Comparison of ENCODE assay signal across 9 cellular contexts in the genomic region with DNA sequence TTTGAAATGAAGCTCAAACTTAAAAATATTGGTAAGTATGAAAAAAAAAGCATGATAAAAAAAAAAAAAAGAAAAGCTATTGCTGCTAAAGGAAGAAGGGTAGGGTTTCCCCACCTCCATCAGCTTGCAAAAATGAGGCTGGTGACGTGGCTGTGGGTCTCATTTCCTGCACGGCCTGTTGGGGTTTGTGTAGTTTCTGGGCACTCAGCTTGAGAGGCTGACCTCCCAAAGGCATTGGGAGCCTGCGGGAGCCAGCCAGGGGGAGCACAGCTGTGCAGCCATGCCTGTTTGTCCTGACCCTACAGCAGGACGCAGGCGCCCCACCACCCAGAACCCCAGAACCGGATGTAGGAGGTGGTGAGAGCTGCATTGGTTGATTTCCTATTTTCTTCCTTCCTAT. TPM values are rescaled to one million over a fixed set of nuclear protein-coding genes. Genes with fewer than 3 reads are reported as not detected.
DNase-seq lines count a peak whose midpoint lies in the region; ATAC-seq and TF ChIP-seq lines count a peak whose summit lies in the region.
"Had no signal": no experiment of that assay in that cellular context is flagged by ENCODE, and none has a peak within 500 bp of the region (broad histone marks: within the 10 kb centered on the region; RNA-seq: fewer than 3 reads in every experiment).

No MANE protein-coding gene starts in this region.

- H3F3A ChIP-seq in SU-DHL-6 (ENCODE audit: insufficient read depth) = no peaks in the 10 kb centered on the region

- whole genome bisulfite sequencing in mammary epithelial cell (ENCODE audit: low coverage, missing lambda C conversion rate) = 71% methylated on average over 6 of the region's 6 CpGs

- H3K27ac Mint-ChIP-seq in activated naive CD8-positive, alpha-beta T cell treated with anti-CD3 and anti-CD28 coated beads for 36 hours = peak overlapping the region; percentile 91

- H3K9me2 ChIP-seq in SU-DHL-6 (replicated peaks; ENCODE audit: insufficient read depth, low read length) = no peaks in the 10 kb centered on the region

- no peaks in the 10 kb centered on the region for H3K27me3 Mint-ChIP-seq in activated naive CD8-positive, alpha-beta T cell treated with anti-CD3 and anti-CD28 coated beads for 36 hours

- no peak overlapping the region for H3K27ac ChIP-seq in SU-DHL-6 (ENCODE audit: low read depth, low read length)
- H3K27ac ChIP-seq in mammary epithelial cell (ENCODE audit: insufficient read depth, low read depth, low read length) = no peak overlapping the region
- H3K27ac ChIP-seq: dorsolateral prefrontal cortex had no signal

- in situ Hi-C loops in mammary epithelial cell (cut with MboI; ENCODE audit: low sequenced_read_pairs in 2 of 2) = no loop called here

- intact Hi-C loops in mammary epithelial cell (cut with micrococcal nuclease) = no loop called here

- BruUV-seq in mammary epithelial cell (replicated peaks; lab: Mats Ljungman, UMichigan) = no TSS peak

- TF ChIP-seq CTCF in GM12864 (IDR thresholded peaks at IDR 0.05; ENCODE audit: low read depth, low read length, missing control alignments) (no peak), SU-DHL-6 (IDR thresholded peaks at IDR 0.05; ENCODE audit: insufficient read depth, low read length, poor library complexity, severe bottlenecking) (no peak), mammary epithelial cell (conservative IDR thresholded peaks at IDR 0.05 in 1 of 2, IDR thresholded peaks at IDR 0.05 in 1 of 2; ENCODE audit: extremely low read depth in 1 of 2, insufficient read depth in 1 of 2, low read depth in 1 of 2, low read length in 2 of 2) (no peak)

- H3K27me3 ChIP-seq in SU-DHL-6 (ENCODE audit: low read length) = no peaks in the 10 kb centered on the region
- no peaks in the 10 kb centered on the region for H3K27me3 ChIP-seq in mammary epithelial cell (ENCODE audit: insufficient read depth, low read length)

- H3K4me1 ChIP-seq in mammary epithelial cell (ENCODE audit: insufficient read depth, low read length) = no peaks in the 10 kb centered on the region

- no peak overlapping the region for H3K9ac ChIP-seq in SU-DHL-6 (ENCODE audit: low read length)
- no peak overlapping the region for H3K9ac ChIP-seq in mammary epithelial cell (ENCODE audit: insufficient read depth, low read length)

- H3K79me2 ChIP-seq in SU-DHL-6 (ENCODE audit: insufficient read depth, low read length) (no peaks in the 10 kb centered on the region), mammary epithelial cell (ENCODE audit: insufficient read depth, low read length) (no peaks in the 10 kb centered on the region)

- H3K4me3 Mint-ChIP-seq in activated naive CD8-positive, alpha-beta T cell treated with anti-CD3 and anti-CD28 coated beads for 36 hours = no peak overlapping the region

- CTCF ChIA-PET in mammary epithelial cell (lab: Charles Lee; ENCODE audit: low non-redundant PET) = no interaction called here

- H2AFZ ChIP-seq in SU-DHL-6 (ENCODE audit: low read depth, low read length, severe bottlenecking) = peak overlapping the region; percentile 75
- no peak overlapping the region for H2AFZ ChIP-seq in mammary epithelial cell (ENCODE audit: low read depth, low read length)

- peaks cover 64% of the 10 kb centered on the region for H3K4me1 Mint-ChIP-seq in activated naive CD8-positive, alpha-beta T cell treated with anti-CD3 and anti-CD28 coated beads for 36 hours

- ATAC-seq in HG02588 (IDR thresholded peaks at IDR 0.05; ENCODE audit: unreplicated experiment) = peak; percentile 74

- DNase-seq in GM12864 (ENCODE audit: low read depth) (peak; percentile 67), mammary epithelial cell (no peak), SHP77 treated with DMSO at 0.1 percent for 48 hours (lab: John Stamatoyannopoulos, UW) (no peak), DMS153 (lab: John Stamatoyannopoulos, UW) (no peak)
- DNase-seq in activated naive CD8-positive, alpha-beta T cell treated with anti-CD3 and anti-CD28 coated beads for 36 hours = peak; percentile 78
- DNase-seq in stimulated activated CD4-positive, alpha-beta T cell treated with anti-CD3 and anti-CD28 coated beads, Interleukin-2, amount 100 ng/mL, for 24 hours = peak; percentile 65 to 73

- H3K36me3 ChIP-seq in SU-DHL-6 (ENCODE audit: low read length) (no peaks in the 10 kb centered on the region), mammary epithelial cell (ENCODE audit: insufficient read depth, low read length) (no peaks in the 10 kb centered on the region)

- H3K4me3 ChIP-seq in GM12864 (ENCODE audit: low read depth, low read length) (no peak overlapping the region), SU-DHL-6 (ENCODE audit: insufficient read depth, low read length, poor library complexity, severe bottlenecking) (no peak overlapping the region), mammary epithelial cell (replicated peaks in 1 of 3; ENCODE audit: insufficient read depth in 1 of 3, low read depth in 2 of 3, low read length in 3 of 3) (no peak overlapping the region)
- H3K4me3 ChIP-seq: dorsolateral prefrontal cortex had no signal

- peak overlapping the region; percentile 14 for H3K4me2 ChIP-seq in SU-DHL-6 (ENCODE audit: low read depth, low read length, poor library complexity, severe bottlenecking)
- H3K4me2 ChIP-seq in mammary epithelial cell (ENCODE audit: insufficient read depth, low read depth, low read length) = no peak overlapping the region

- no peaks in the 10 kb centered on the region for H3K9me3 ChIP-seq in SU-DHL-6 (ENCODE audit: insufficient read depth, low read length)
- H3K9me3 ChIP-seq in mammary epithelial cell (replicated peaks; ENCODE audit: insufficient read depth, low read length) = peaks cover 3% of the 10 kb centered on the region

- no peaks in the 10 kb centered on the region for H3K9me3 Mint-ChIP-seq in activated naive CD8-positive, alpha-beta T cell treated with anti-CD3 and anti-CD28 coated beads for 36 hours

- dilution Hi-C loops in mammary epithelial cell (cut with HindIII; ENCODE audit: low sequenced_read_pairs) = no loop called here

- H4K20me1 ChIP-seq in SU-DHL-6 (ENCODE audit: low read depth, low read length) (no peaks in the 10 kb centered on the region), mammary epithelial cell (ENCODE audit: insufficient read depth, low read length) (no peaks in the 10 kb centered on the region)

- H3K36me3 Mint-ChIP-seq in activated naive CD8-positive, alpha-beta T cell treated with anti-CD3 and anti-CD28 coated beads for 36 hours = peaks cover 5% of the 10 kb centered on the region

RNA-seq across cellular contexts. Expression of a gene that starts 48.8 kb away (rescaled TPM):
- 100 to 1,000 TPM; 108 to 111 TPM for total RNA-seq in activated naive CD8-positive, alpha-beta T cell treated with anti-CD3 and anti-CD28 coated beads for 36 hours
- total RNA-seq in mammary epithelial cell = 1 to 10 TPM in 1 of 2 donors, under 1 TPM in 1; 0.33 to 2.2 TPM
- 3.1 TPM for polyA plus RNA-seq in mammary epithelial cell
- 1.4 TPM for polyA minus RNA-seq in mammary epithelial cell

Comparison
In these comparisons a context has a peak if more than half of its experiments do, and no peak if none do; other contexts are left out.
1. DNase-seq: peak in GM12864 (single experiment), activated naive CD8-positive, alpha-beta T cell treated with anti-CD3 and anti-CD28 coated beads for 36 hours (single experiment) and stimulated activated CD4-positive, alpha-beta T cell treated with anti-CD3 and anti-CD28 coated beads, Interleukin-2, amount 100 ng/mL, for 24 hours (2 of 2); none in mammary epithelial cell (single experiment), SHP77 treated with DMSO at 0.1 percent for 48 hours (single experiment) and DMS153 (single experiment).
2. RNA of a gene that starts 48.8 kb away (total RNA-seq): 108 to 111 TPM in activated naive CD8-positive, alpha-beta T cell treated with anti-CD3 and anti-CD28 coated beads for 36 hours; 0.33 to 2.2 TPM in mammary epithelial cell; every median in the first group is over 10 times any median in the second.